11 cellular contexts compared by ENCODE assay signal in genomic region chr10:61995093-61995492, GRCh38.
DNase-seq lines count a peak whose midpoint lies in the region; ATAC-seq, FAIRE-seq and TF ChIP-seq lines count a peak whose summit lies in the region.
"Had no signal": no experiment of that assay in that cellular context is flagged by ENCODE, and none has a peak within 500 bp of the region (broad histone marks: within the 10 kb centered on the region; RNA-seq: fewer than 3 reads in every experiment).

No MANE protein-coding gene starts in this region.

- FAIRE-seq in GM12891 (lab: Jason Lieb, UNC): no peak

- no peak for TF ChIP-seq POLR2A in GM12891 (IDR thresholded peaks at IDR 0.05; ENCODE audit: low read depth, low read length)

- peak overlapping the region; percentile 83 for H3K4me2 ChIP-seq in skeletal muscle satellite cell (ENCODE audit: low read length)

- H3K4me3 ChIP-seq in CD4-positive, CD25-positive, alpha-beta regulatory T cell (ENCODE audit: low read depth, low read length): peak overlapping the region; percentile 87
- H3K4me3 ChIP-seq in MG63: peak overlapping the region; percentile 24
- H3K4me3 ChIP-seq in skeletal muscle satellite cell (ENCODE audit: low read length): no peak overlapping the region
- H3K4me3 ChIP-seq: lung had no signal

- peaks cover 44% of the 10 kb centered on the region for H3K4me1 ChIP-seq in CD4-positive, CD25-positive, alpha-beta regulatory T cell (ENCODE audit: control insufficient read depth, insufficient read depth, low read length, poor library complexity, severe bottlenecking)
- H3K4me1 ChIP-seq in skeletal muscle satellite cell (ENCODE audit: control insufficient read depth, insufficient read depth, low read length): peaks cover 39% of the 10 kb centered on the region

- H3K27me3 Mint-ChIP-seq in CD4-positive, CD25-positive, alpha-beta regulatory T cell: no peaks in the 10 kb centered on the region

- no peaks in the 10 kb centered on the region for H3K9me3 ChIP-seq in CD4-positive, CD25-positive, alpha-beta regulatory T cell (ENCODE audit: control insufficient read depth in 2 of 2, low read length in 2 of 2)
- no peaks in the 10 kb centered on the region for H3K9me3 ChIP-seq in MG63
- no peaks in the 10 kb centered on the region for H3K9me3 ChIP-seq in skeletal muscle satellite cell (replicated peaks; ENCODE audit: low read length)

- H3K9me3 Mint-ChIP-seq in CD4-positive, CD25-positive, alpha-beta regulatory T cell: no peaks in the 10 kb centered on the region

- peaks cover 46% of the 10 kb centered on the region for H3K36me3 Mint-ChIP-seq in CD4-positive, CD25-positive, alpha-beta regulatory T cell

- H3K36me3 ChIP-seq in CD4-positive, CD25-positive, alpha-beta regulatory T cell (ENCODE audit: control insufficient read depth, insufficient read depth, low read length): peaks cover 27% of the 10 kb centered on the region
- no peaks in the 10 kb centered on the region for H3K36me3 ChIP-seq in MG63
- no peaks in the 10 kb centered on the region for H3K36me3 ChIP-seq in skeletal muscle satellite cell (ENCODE audit: insufficient read depth, low read length)

- H3K9ac ChIP-seq in skeletal muscle satellite cell (ENCODE audit: low read depth, low read length): no peak overlapping the region

- no peak for DNase-seq in CD4-positive, CD25-positive, alpha-beta regulatory T cell
- DNase-seq in MG63 (no peak), epithelial cell of prostate (ENCODE audit: low read depth, low spot score) (no peak), GM12891 (ENCODE audit: insufficient read length, low spot score) (no peak), NOMO-1 (lab: John Stamatoyannopoulos, UW; ENCODE audit: unreplicated experiment in 2 of 2) (no peak)
- DNase-seq: COR-L47; hippocampal formation; stimulated activated naive CD4-positive, alpha-beta T cell had no signal

- peak overlapping the region in 2 of 3 donors; percentile 56 to 74 for H3K27ac Mint-ChIP-seq in CD4-positive, CD25-positive, alpha-beta regulatory T cell

- no peak for ATAC-seq in CD4-positive, CD25-positive, alpha-beta regulatory T cell (ENCODE audit: low read depth in 2 of 2)
- no peak for ATAC-seq in GM21737 (IDR thresholded peaks at IDR 0.05; ENCODE audit: unreplicated experiment)

- peak overlapping the region; percentile 26 for H3K27ac ChIP-seq in CD4-positive, CD25-positive, alpha-beta regulatory T cell (ENCODE audit: insufficient read depth, low read length, poor library complexity, severe bottlenecking)
- peak overlapping the region; percentile 82 for H3K27ac ChIP-seq in epithelial cell of prostate

- no peak overlapping the region for H3K4me3 Mint-ChIP-seq in CD4-positive, CD25-positive, alpha-beta regulatory T cell

- H3K27me3 ChIP-seq in CD4-positive, CD25-positive, alpha-beta regulatory T cell (ENCODE audit: control insufficient read depth, insufficient read depth, low read length): no peaks in the 10 kb centered on the region
- H3K27me3 ChIP-seq in MG63 (no peaks in the 10 kb centered on the region), skeletal muscle satellite cell (ENCODE audit: control insufficient read depth, insufficient read depth, low read length) (no peaks in the 10 kb centered on the region)

- peaks cover 26 to 80% (median 61%) of the 10 kb centered on the region in 4 donors for H3K4me1 Mint-ChIP-seq in CD4-positive, CD25-positive, alpha-beta regulatory T cell

TF ChIP-seq in GM12891, 5 proteins besides CTCF, POLR2A, EP300 and RAD21:
- TF ChIP-seq POLR2AphosphoS5 (IDR thresholded peaks at IDR 0.05; ENCODE audit: low read depth, low read length) (no peak), PAX5 (IDR thresholded peaks at IDR 0.05; ENCODE audit: insufficient read depth, low read length, severe bottlenecking) (no peak), SPI1 (IDR thresholded peaks at IDR 0.05; ENCODE audit: low read depth, low read length) (no peak), TAF1 (IDR thresholded peaks at IDR 0.05; ENCODE audit: low read depth, low read length) (no peak), POU2F2 (IDR thresholded peaks at IDR 0.05; ENCODE audit: low read depth, low read length) (no peak)
